In the genomic region with DNA sequence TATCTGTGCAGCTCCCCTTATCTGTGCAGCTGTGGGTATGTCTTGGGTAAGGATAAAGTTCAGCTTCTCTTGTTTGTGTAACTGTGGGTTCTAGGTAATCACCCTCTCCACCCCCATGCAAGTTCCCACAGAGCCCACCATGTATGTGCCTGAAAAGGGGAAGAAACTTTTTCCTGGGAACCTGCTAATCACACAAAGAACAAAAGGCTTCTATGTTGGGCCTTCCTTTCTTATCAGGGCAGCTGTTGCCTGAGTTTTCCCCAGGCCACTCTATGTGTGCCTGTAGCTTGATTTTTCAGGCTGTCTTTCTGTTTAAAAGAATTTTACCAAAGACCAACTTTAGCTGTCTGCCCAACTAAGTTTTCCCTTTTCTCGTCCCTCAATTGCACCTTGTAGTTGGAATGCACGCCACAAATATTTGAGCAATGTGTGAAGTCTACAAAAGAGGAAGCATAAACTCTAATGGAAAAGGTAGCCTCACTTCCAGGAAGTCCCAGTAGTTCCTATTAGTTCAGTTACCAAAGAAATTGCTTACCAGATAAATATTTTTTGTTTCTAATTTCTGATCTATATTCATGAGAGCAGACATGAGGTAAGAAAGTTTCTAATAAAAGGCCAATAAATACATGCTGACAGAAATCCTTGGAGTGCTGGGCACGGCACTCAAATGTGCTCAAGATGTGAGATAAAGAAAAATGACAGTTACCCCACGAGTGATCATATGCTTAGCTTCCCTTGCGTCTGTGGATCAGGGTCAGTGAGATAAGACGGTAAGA, we compare ENCODE assay signal across 8 cellular contexts. TPM values are rescaled to one million over a fixed set of nuclear protein-coding genes. Genes with fewer than 3 reads are reported as not detected.
DNase-seq lines count a peak whose midpoint lies in the region; ATAC-seq and TF ChIP-seq lines count a peak whose summit lies in the region.
"Had no signal": no experiment of that assay in that cellular context is flagged by ENCODE, and none has a peak within 500 bp of the region (broad histone marks: within the 10 kb centered on the region; RNA-seq: fewer than 3 reads in every experiment).

No MANE protein-coding gene starts in this region.

- peaks cover 56% of the 10 kb centered on the region for H3K4me1 Mint-ChIP-seq in central memory CD8-positive, alpha-beta T cell
- H3K4me1 Mint-ChIP-seq in neural progenitor cell = peaks cover 21% of the 10 kb centered on the region

- no peaks in the 10 kb centered on the region for H3K9me3 ChIP-seq in neural progenitor cell (ENCODE audit: low read depth)
- H3K9me3 ChIP-seq: MG63 had no signal

- no peaks in the 10 kb centered on the region for H3K36me3 ChIP-seq in neural progenitor cell
- H3K36me3 ChIP-seq: MG63 had no signal

- H3K4me3 ChIP-seq in neural progenitor cell = no peak overlapping the region
- H3K4me3 ChIP-seq: MG63 had no signal

- H3K79me2 ChIP-seq in neural progenitor cell (ENCODE audit: low read depth) = no peaks in the 10 kb centered on the region

- H3K9ac ChIP-seq in neural progenitor cell = no peak overlapping the region

- H3K4me1 ChIP-seq in neural progenitor cell = peaks cover 4% of the 10 kb centered on the region

- peak overlapping the region; percentile 34 for H2AFZ ChIP-seq in neural progenitor cell (replicated peaks)

- DNase-seq in EH (ENCODE audit: low read depth) (peak; percentile 15), M059J (ENCODE audit: low read depth) (peak; percentile 13), neural progenitor cell (ENCODE audit: low spot score) (peak; percentile 16), amniotic stem cell (lab: John Stamatoyannopoulos, UW) (no peak), hepatic stellate cell (ENCODE audit: low spot score) (no peak)
- DNase-seq in central memory CD8-positive, alpha-beta T cell (ENCODE audit: low spot score in 2 of 2) = no peak
- DNase-seq in central memory CD4-positive, alpha-beta T cell = no peak
- DNase-seq: MG63 had no signal

- peaks cover 13% of the 10 kb centered on the region for H3F3A ChIP-seq in neural progenitor cell (ENCODE audit: low read depth)

- peak overlapping the region; percentile 95 for H3K27ac Mint-ChIP-seq in central memory CD8-positive, alpha-beta T cell (ENCODE audit: low read depth)
- no peak overlapping the region for H3K27ac Mint-ChIP-seq in neural progenitor cell

- no peak for TF ChIP-seq CTCF in neural progenitor cell (IDR thresholded peaks at IDR 0.05)

- H3K27me3 Mint-ChIP-seq in central memory CD8-positive, alpha-beta T cell = no peaks in the 10 kb centered on the region
- H3K27me3 Mint-ChIP-seq in neural progenitor cell (ENCODE audit: insufficient read depth, low read depth) = no peaks in the 10 kb centered on the region

- H3K27ac ChIP-seq in neural progenitor cell = no peak overlapping the region

- no peaks in the 10 kb centered on the region for H3K9me3 Mint-ChIP-seq in central memory CD8-positive, alpha-beta T cell
- peaks cover 2% of the 10 kb centered on the region for H3K9me3 Mint-ChIP-seq in neural progenitor cell

- peak overlapping the region; percentile 86 for H3K4me3 Mint-ChIP-seq in central memory CD8-positive, alpha-beta T cell
- H3K4me3 Mint-ChIP-seq in neural progenitor cell = no peak overlapping the region

- no peak overlapping the region for H3K4me2 ChIP-seq in neural progenitor cell

- no peak for ATAC-seq in central memory CD8-positive, alpha-beta T cell (replicated peaks; ENCODE audit: extremely low read depth, poor library complexity, severe bottlenecking)

- no peaks in the 10 kb centered on the region for H3K27me3 ChIP-seq in neural progenitor cell
- H3K27me3 ChIP-seq: MG63 had no signal

- peaks cover 13% of the 10 kb centered on the region for H3K36me3 Mint-ChIP-seq in central memory CD8-positive, alpha-beta T cell (ENCODE audit: insufficient read depth)
- H3K36me3 Mint-ChIP-seq in neural progenitor cell = no peaks in the 10 kb centered on the region

- no peaks in the 10 kb centered on the region for H4K20me1 ChIP-seq in neural progenitor cell (ENCODE audit: low read depth)

RNA-seq across cellular contexts. Expression of gene GALC, which starts 2.7 kb away (rescaled TPM):
- 13.3 and 15.7 TPM in 2 replicates for total RNA-seq in M059J (2014; rRNA removed; shearing (Covaris generic))
- 22.8 and 30.8 TPM in 2 replicates for total RNA-seq in neural progenitor cell (ENCODE audit: low replicate concordance)

RNA-seq across cellular contexts. Expression of gene GPR65, which starts 9.2 kb away (rescaled TPM):
- 0.05 TPM in 1 of 2 replicates, not detected in the other for total RNA-seq in M059J (2014; rRNA removed; shearing (Covaris generic))
- not detected in 2 replicates for total RNA-seq in neural progenitor cell (ENCODE audit: low replicate concordance)

Comparison
In these comparisons a context has a peak if more than half of its experiments do, and no peak if none do; other contexts are left out.
1. DNase-seq: peak in EH (single experiment), M059J (single experiment) and neural progenitor cell (single experiment); none in central memory CD8-positive, alpha-beta T cell (0 of 2), amniotic stem cell (single experiment), hepatic stellate cell (single experiment) and central memory CD4-positive, alpha-beta T cell (single experiment).